2 cellular contexts compared by ENCODE assay signal in genomic region chr11:117154468-117154867, GRCh38.
TF ChIP-seq lines count a peak whose summit lies in the region.

No MANE protein-coding gene starts in this region.

TF ChIP-seq in HepG2, 621 proteins besides CTCF, POLR2A, EP300 and RAD21:
- peak; percentile 57 for TF ChIP-seq ZNF121 (CRISPR knock-in tag; IDR thresholded peaks at IDR 0.05)
- no peak for TF ChIP-seq ZBTB43 (CRISPR knock-in tag; conservative IDR thresholded peaks at IDR 0.05)
- TF ChIP-seq ZNF770 (CRISPR knock-in tag; IDR thresholded peaks at IDR 0.05) = 0 out of 2 replicates have a peak, but pooled peaks have one; percentile 35

TF ChIP-seq in WTC11, 78 proteins besides CTCF, POLR2A, EP300 and RAD21:
- peak; percentile 61; the same call in 1 of the 2 replicates for TF ChIP-seq ZNF121 (CRISPR knock-in tag; IDR thresholded peaks at IDR 0.05)
- TF ChIP-seq, protein P1, sequence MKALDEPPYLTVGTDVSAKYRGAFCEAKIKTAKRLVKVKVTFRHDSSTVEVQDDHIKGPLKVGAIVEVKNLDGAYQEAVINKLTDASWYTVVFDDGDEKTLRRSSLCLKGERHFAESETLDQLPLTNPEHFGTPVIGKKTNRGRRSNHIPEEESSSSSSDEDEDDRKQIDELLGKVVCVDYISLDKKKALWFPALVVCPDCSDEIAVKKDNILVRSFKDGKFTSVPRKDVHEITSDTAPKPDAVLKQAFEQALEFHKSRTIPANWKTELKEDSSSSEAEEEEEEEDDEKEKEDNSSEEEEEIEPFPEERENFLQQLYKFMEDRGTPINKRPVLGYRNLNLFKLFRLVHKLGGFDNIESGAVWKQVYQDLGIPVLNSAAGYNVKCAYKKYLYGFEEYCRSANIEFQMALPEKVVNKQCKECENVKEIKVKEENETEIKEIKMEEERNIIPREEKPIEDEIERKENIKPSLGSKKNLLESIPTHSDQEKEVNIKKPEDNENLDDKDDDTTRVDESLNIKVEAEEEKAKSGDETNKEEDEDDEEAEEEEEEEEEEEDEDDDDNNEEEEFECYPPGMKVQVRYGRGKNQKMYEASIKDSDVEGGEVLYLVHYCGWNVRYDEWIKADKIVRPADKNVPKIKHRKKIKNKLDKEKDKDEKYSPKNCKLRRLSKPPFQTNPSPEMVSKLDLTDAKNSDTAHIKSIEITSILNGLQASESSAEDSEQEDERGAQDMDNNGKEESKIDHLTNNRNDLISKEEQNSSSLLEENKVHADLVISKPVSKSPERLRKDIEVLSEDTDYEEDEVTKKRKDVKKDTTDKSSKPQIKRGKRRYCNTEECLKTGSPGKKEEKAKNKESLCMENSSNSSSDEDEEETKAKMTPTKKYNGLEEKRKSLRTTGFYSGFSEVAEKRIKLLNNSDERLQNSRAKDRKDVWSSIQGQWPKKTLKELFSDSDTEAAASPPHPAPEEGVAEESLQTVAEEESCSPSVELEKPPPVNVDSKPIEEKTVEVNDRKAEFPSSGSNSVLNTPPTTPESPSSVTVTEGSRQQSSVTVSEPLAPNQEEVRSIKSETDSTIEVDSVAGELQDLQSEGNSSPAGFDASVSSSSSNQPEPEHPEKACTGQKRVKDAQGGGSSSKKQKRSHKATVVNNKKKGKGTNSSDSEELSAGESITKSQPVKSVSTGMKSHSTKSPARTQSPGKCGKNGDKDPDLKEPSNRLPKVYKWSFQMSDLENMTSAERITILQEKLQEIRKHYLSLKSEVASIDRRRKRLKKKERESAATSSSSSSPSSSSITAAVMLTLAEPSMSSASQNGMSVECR (CRISPR knock-in tag; IDR thresholded peaks at IDR 0.05; ENCODE audit: borderline replicate concordance) = no peak
- no peak for TF ChIP-seq ZNF671 (CRISPR knock-in tag; IDR thresholded peaks at IDR 0.05)
